19 cellular contexts compared by ENCODE assay signal in genomic region chr11:27553186-27553585, GRCh38. TPM values are rescaled to one million over a fixed set of nuclear protein-coding genes. Genes with fewer than 3 reads are reported as not detected.
DNase-seq lines count a peak whose midpoint lies in the region; ATAC-seq and TF ChIP-seq lines count a peak whose summit lies in the region.
"Had no signal": no experiment of that assay in that cellular context is flagged by ENCODE, and none has a peak within 500 bp of the region (broad histone marks: within the 10 kb centered on the region; RNA-seq: fewer than 3 reads in every experiment).

No MANE protein-coding gene starts in this region.

- H3K4me2 ChIP-seq in mammary epithelial cell (ENCODE audit: insufficient read depth, low read depth, low read length) = no peak overlapping the region

- H3K4me1 ChIP-seq in mammary epithelial cell (ENCODE audit: insufficient read depth, low read length) = no peaks in the 10 kb centered on the region
- no peaks in the 10 kb centered on the region for H3K4me1 ChIP-seq in upper lobe of right lung
- H3K4me1 ChIP-seq: BE2C, heart left ventricle, right lobe of liver had no signal

- H4K20me1 ChIP-seq in mammary epithelial cell (ENCODE audit: insufficient read depth, low read length) = no peaks in the 10 kb centered on the region

- in situ Hi-C loops in mammary epithelial cell (cut with MboI; ENCODE audit: low sequenced_read_pairs in 2 of 2) = no loop called here

- H3K36me3 ChIP-seq in mammary epithelial cell (ENCODE audit: insufficient read depth, low read length) = no peaks in the 10 kb centered on the region
- H3K36me3 ChIP-seq in upper lobe of right lung = no peaks in the 10 kb centered on the region
- H3K36me3 ChIP-seq: BE2C, heart left ventricle, right lobe of liver had no signal

- H3K79me2 ChIP-seq in mammary epithelial cell (ENCODE audit: insufficient read depth, low read length) = no peaks in the 10 kb centered on the region

- CTCF ChIA-PET in mammary epithelial cell (lab: Charles Lee; ENCODE audit: low non-redundant PET) = no interaction called here

- intact Hi-C loops in mammary epithelial cell (cut with micrococcal nuclease) = no loop called here
- intact Hi-C loops in upper lobe of right lung (cut with DNase I) = no loop called here

- TF ChIP-seq CTCF in mammary epithelial cell (conservative IDR thresholded peaks at IDR 0.05 in 1 of 2, IDR thresholded peaks at IDR 0.05 in 1 of 2; ENCODE audit: extremely low read depth in 1 of 2, insufficient read depth in 1 of 2, low read depth in 1 of 2, low read length in 2 of 2) = no peak
- TF ChIP-seq CTCF in upper lobe of right lung (IDR thresholded peaks at IDR 0.05) = no peak

- H3K9ac ChIP-seq in mammary epithelial cell (ENCODE audit: insufficient read depth, low read length) = no peak overlapping the region

- dilution Hi-C loops in mammary epithelial cell (cut with HindIII; ENCODE audit: low sequenced_read_pairs) = no loop called here

- no peak overlapping the region for H3K4me3 ChIP-seq in mammary epithelial cell (replicated peaks in 1 of 3; ENCODE audit: insufficient read depth in 1 of 3, low read depth in 2 of 3, low read length in 3 of 3)
- no peak overlapping the region for H3K4me3 ChIP-seq in upper lobe of right lung
- H3K4me3 ChIP-seq: heart left ventricle, right lobe of liver had no signal

- WGBS in mammary epithelial cell (ENCODE audit: low coverage, missing lambda C conversion rate) = 0% methylated on average over 3 of the region's 3 CpGs

- H3K9me3 ChIP-seq in mammary epithelial cell (replicated peaks; ENCODE audit: insufficient read depth, low read length) = no peaks in the 10 kb centered on the region
- no peaks in the 10 kb centered on the region for H3K9me3 ChIP-seq in upper lobe of right lung
- H3K9me3 ChIP-seq: BE2C, heart left ventricle, right lobe of liver had no signal

- no peak overlapping the region for H2AFZ ChIP-seq in mammary epithelial cell (ENCODE audit: low read depth, low read length)

- ATAC-seq in GM21576 (IDR thresholded peaks at IDR 0.05; ENCODE audit: unreplicated experiment) = no peak
- ATAC-seq in upper lobe of right lung = no peak
- ATAC-seq: activated CD8-positive, alpha-beta T cell treated with anti-CD3 and anti-CD28 coated beads for 36 hours; heart left ventricle; HepG2; right lobe of liver had no signal

- BruUV-seq in mammary epithelial cell (replicated peaks; lab: Mats Ljungman, UMichigan) = no TSS peak

- DNase-seq in EH (ENCODE audit: low read depth) (peak; percentile 40), HT-29 (ENCODE audit: low spot score) (peak; percentile 62), mammary epithelial cell (peak; percentile 22), nucleus accumbens (lab: John Stamatoyannopoulos, UW) (peak in 36 of 56 donors; percentile 0 to 77 (median 20)), GM03348 (ENCODE audit: low spot score) (no peak), upper lobe of right lung (no peak)
- DNase-seq: activated CD8-positive, alpha-beta T cell treated with anti-CD3 and anti-CD28 coated beads for 36 hours; activated naive CD4-positive, alpha-beta T cell treated with Interleukin-2 at 50 U/mL for 16 hours; activated T-cell treated with anti-CD3 and anti-CD28 coated beads, Interleukin-2, amount 50 U/mL, for 24 hours; BE2C; effector CD4-positive, alpha-beta T cell; H7; heart left ventricle; NCI-H1694 treated with DMSO at 0.1 percent for 48 hours; right lobe of liver; SIG-M5; stimulated activated naive CD4-positive, alpha-beta T cell had no signal

- H3K27ac ChIP-seq in mammary epithelial cell (ENCODE audit: insufficient read depth, low read depth, low read length) = no peak overlapping the region
- H3K27ac ChIP-seq in upper lobe of right lung = no peak overlapping the region
- H3K27ac ChIP-seq: heart left ventricle, right lobe of liver had no signal

- no peaks in the 10 kb centered on the region for H3K27me3 ChIP-seq in mammary epithelial cell (ENCODE audit: insufficient read depth, low read length)
- H3K27me3 ChIP-seq in upper lobe of right lung = no peaks in the 10 kb centered on the region
- H3K27me3 ChIP-seq: BE2C, heart left ventricle, right lobe of liver had no signal

RNA-seq across cellular contexts. Expression of gene LIN7C, which starts 46.6 kb away (rescaled TPM):
- total RNA-seq in HT-29 (2014; rRNA removed; shearing (Covaris generic)) = 26.0 and 31.7 TPM in 2 replicates
- total RNA-seq in mammary epithelial cell (10 to 100 TPM; 43.7 to 76.3 TPM), upper lobe of right lung (36.5 TPM)
- polyA plus RNA-seq in mammary epithelial cell = 16.3 TPM
- 20.2 TPM for polyA minus RNA-seq in mammary epithelial cell

Comparison
In these comparisons a context has a peak if more than half of its experiments do, and no peak if none do; other contexts are left out.
1. DNase-seq: peak in EH (single experiment), HT-29 (single experiment), mammary epithelial cell (single experiment) and nucleus accumbens (36 of 56); none in GM03348 (single experiment) and upper lobe of right lung (single experiment).